Comparison of ENCODE assay signal across 8 cellular contexts in the genomic region with DNA sequence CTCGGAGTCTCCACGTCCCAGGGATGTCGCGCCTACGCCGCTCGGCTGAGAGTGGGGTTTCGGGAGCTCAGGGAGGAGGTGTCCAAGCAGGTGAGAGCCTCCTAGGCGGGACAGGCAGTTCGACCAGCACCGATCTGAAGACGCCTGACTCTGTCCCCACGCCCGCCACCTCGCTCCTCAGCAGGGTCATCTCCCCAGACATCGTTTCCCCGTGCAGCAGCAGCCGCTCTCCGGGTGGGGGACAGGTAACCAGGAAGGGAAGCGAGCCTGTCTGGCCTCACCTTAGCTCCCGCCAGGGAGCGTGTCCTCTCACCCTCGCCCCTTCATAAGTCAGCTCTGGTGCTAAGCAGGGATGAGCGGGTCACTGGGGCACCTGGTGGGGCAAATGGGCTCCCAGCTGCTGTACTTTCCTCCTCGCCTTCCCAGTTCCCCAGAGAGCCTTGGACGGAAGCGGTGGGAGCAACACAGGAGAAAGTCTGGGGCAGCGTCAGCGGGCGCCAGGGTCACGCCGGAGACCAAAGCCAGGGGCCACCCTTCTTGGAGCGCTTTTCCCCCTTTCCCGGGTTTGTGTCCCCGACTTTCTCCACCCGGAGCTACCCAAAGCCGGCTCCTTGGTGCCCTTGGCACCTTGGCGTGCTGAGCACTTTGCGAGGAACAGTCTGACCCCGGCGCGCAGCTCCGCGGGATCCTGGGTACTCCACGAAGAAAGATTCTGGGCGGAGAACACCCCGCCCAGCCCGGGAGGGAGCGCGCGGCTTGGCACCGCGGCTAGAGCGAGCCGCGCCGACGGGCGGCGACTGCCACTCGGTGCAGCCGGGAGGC. TPM values are rescaled to one million over a fixed set of nuclear protein-coding genes. Genes with fewer than 3 reads are reported as not detected.
DNase-seq lines count a peak whose midpoint lies in the region; ATAC-seq and TF ChIP-seq lines count a peak whose summit lies in the region.

No MANE protein-coding gene starts in this region.

- intact Hi-C loops in activated B cell treated with CpG ODN at 0.5 μM for 24 hours (cut with micrococcal nuclease), result no loop called here

- CTCF ChIA-PET in activated B cell treated with CpG ODN at 0.5 μM for 24 hours (lab: Charles Lee), result interaction anchor here (1.5 kb wide), 1 partner anchor 286 kb away, joined by 4 read pairs; no protein-coding TSS in a partner anchor

- TF ChIP-seq CTCF in GM10266 (IDR thresholded peaks at IDR 0.05; ENCODE audit: control insufficient read depth, insufficient read depth, low read depth, missing control alignments) (no peak), activated B cell treated with CpG ODN at 0.5 μM for 24 hours (IDR thresholded peaks at IDR 0.05) (no peak), glutamatergic neuron (IDR thresholded peaks at IDR 0.05; ENCODE audit: partially characterized antibody, unreplicated experiment) (no peak), progenitor cell of endocrine pancreas (IDR thresholded peaks at IDR 0.05; ENCODE audit: unreplicated experiment) (no peak)

- H3K4me3 Mint-ChIP-seq in activated B cell treated with CpG ODN at 0.5 μM for 24 hours, result peak overlapping the region; percentile 62
- peak overlapping the region; percentile 82 for H3K4me3 Mint-ChIP-seq in glutamatergic neuron (ENCODE audit: unreplicated experiment)
- peak overlapping the region; percentile 66 for H3K4me3 Mint-ChIP-seq in progenitor cell of endocrine pancreas (ENCODE audit: low read depth)

- peaks cover 54% of the 10 kb centered on the region for H3K27me3 Mint-ChIP-seq in activated B cell treated with CpG ODN at 0.5 μM for 24 hours
- H3K27me3 Mint-ChIP-seq in glutamatergic neuron (ENCODE audit: unreplicated experiment), result peaks cover 24% of the 10 kb centered on the region
- H3K27me3 Mint-ChIP-seq in progenitor cell of endocrine pancreas, result peaks cover 59% of the 10 kb centered on the region

- no peak overlapping the region for H3K27ac Mint-ChIP-seq in activated B cell treated with CpG ODN at 0.5 μM for 24 hours
- H3K27ac Mint-ChIP-seq in glutamatergic neuron (ENCODE audit: unreplicated experiment), result no peak overlapping the region
- no peak overlapping the region for H3K27ac Mint-ChIP-seq in progenitor cell of endocrine pancreas

- ATAC-seq in activated B cell treated with CpG ODN at 0.5 μM for 24 hours (ENCODE audit: low read depth) (no peak), GM18502 (IDR thresholded peaks at IDR 0.05; ENCODE audit: poor library complexity, unreplicated experiment) (no peak), GM18868 (IDR thresholded peaks at IDR 0.05; ENCODE audit: unreplicated experiment) (no peak), HG03175 (IDR thresholded peaks at IDR 0.05; ENCODE audit: unreplicated experiment) (no peak)

- H3K4me1 Mint-ChIP-seq in activated B cell treated with CpG ODN at 0.5 μM for 24 hours, result peaks cover 16% of the 10 kb centered on the region
- peaks cover 2% of the 10 kb centered on the region for H3K4me1 Mint-ChIP-seq in glutamatergic neuron (ENCODE audit: low read depth, unreplicated experiment)
- H3K4me1 Mint-ChIP-seq in progenitor cell of endocrine pancreas (ENCODE audit: low read depth), result peaks cover 27% of the 10 kb centered on the region

- H3K9me3 Mint-ChIP-seq in activated B cell treated with CpG ODN at 0.5 μM for 24 hours (no peaks in the 10 kb centered on the region), glutamatergic neuron (ENCODE audit: unreplicated experiment) (peaks cover 2% of the 10 kb centered on the region), progenitor cell of endocrine pancreas (ENCODE audit: low read depth) (no peaks in the 10 kb centered on the region)

- H3K36me3 Mint-ChIP-seq in activated B cell treated with CpG ODN at 0.5 μM for 24 hours (ENCODE audit: low read depth) (no peaks in the 10 kb centered on the region), glutamatergic neuron (ENCODE audit: unreplicated experiment) (no peaks in the 10 kb centered on the region), progenitor cell of endocrine pancreas (ENCODE audit: insufficient read depth) (no peaks in the 10 kb centered on the region)

- DNase-seq in GM10266 (ENCODE audit: extremely low spot score) (peak; percentile 32), activated B cell treated with CpG ODN at 0.5 μM for 24 hours (no peak), glutamatergic neuron (peak; percentile 25), progenitor cell of endocrine pancreas (ENCODE audit: low spot score, unreplicated experiment) (peak; percentile 11), NOMO-1 treated with dmso at 0.1 percent for 144 hours (lab: John Stamatoyannopoulos, UW; ENCODE audit: unreplicated experiment) (no peak)

- POLR2A ChIA-PET in activated B cell treated with CpG ODN at 0.5 μM for 24 hours (lab: Charles Lee), result interaction anchor here (1.0 kb wide), 1 partner anchor 501 kb away, joined by 3 read pairs; a partner anchor contains a TSS

RNA-seq across cellular contexts. Expression of a gene that starts 1.6 kb away (rescaled TPM):
- total RNA-seq in activated B cell treated with CpG ODN at 0.5 μM for 24 hours (not detected in 2 replicates), glutamatergic neuron (ENCODE audit: unreplicated experiment) (0.81 TPM), progenitor cell of endocrine pancreas (13.3 and 13.7 TPM in 2 replicates)

Comparison
In these comparisons a context has a peak if more than half of its experiments do, and no peak if none do; other contexts are left out.
1. DNase-seq: peak in GM10266 (single experiment), glutamatergic neuron (single experiment) and progenitor cell of endocrine pancreas (single experiment); none in activated B cell treated with CpG ODN at 0.5 μM for 24 hours (single experiment) and NOMO-1 treated with dmso at 0.1 percent for 144 hours (single experiment).
2. Peak in every context shown above with its lines, with median percentiles within 50 percentile points of each other: H3K4me3 Mint-ChIP-seq.